ENCODE assay signal across 8 cellular contexts in the genomic region with DNA sequence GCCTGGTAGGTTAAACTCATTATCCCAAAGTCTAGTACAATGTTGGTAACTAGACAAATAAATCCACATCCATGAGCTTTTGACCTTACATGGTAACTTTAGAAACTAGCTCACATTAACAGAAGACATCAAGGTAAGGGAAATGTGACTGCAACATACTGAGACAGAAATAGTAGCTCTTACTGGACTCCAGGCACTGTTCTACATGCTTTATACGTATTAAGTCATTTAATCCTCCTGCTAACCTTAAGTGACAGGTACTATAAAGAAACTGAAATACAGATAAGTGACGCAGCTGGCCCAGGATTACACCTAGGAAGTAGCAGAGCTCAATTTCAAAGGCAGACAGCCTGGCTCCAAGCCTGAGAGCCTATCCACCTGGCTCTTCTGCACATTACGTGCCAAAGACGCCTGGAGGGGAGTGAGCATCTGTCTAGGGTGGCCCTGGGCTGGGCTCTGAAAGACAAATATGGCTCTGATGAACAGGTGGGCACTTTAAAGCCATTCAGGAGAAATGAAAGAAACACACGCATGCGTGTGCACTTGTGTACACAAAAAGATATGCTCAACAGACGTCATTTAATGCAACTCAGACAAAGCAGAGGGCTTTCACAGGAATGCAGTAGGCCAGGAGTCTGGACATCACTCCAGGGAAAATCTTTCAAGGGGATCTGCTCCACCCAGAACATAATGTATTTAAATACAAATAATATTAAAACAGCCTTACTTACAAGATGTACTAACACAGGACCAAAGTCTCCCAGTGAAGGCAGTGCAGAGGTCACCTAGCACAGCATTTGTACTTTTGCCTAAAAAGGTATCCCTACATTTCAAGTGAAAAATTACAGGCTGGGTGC. TPM values are rescaled to one million over a fixed set of nuclear protein-coding genes. Genes with fewer than 3 reads are reported as not detected.
DNase-seq lines count a peak whose midpoint lies in the region; ATAC-seq and TF ChIP-seq lines count a peak whose summit lies in the region.

No MANE protein-coding gene starts in this region.

- peaks cover 65% of the 10 kb centered on the region for H3K4me1 Mint-ChIP-seq in activated naive CD8-positive, alpha-beta T cell treated with anti-CD3 and anti-CD28 coated beads, Interleukin-2, amount 50 U/mL, for 24 hours
- H3K4me1 Mint-ChIP-seq in nephron = peaks cover 56% of the 10 kb centered on the region

- no peak for ATAC-seq in activated naive CD8-positive, alpha-beta T cell treated with anti-CD3 and anti-CD28 coated beads, Interleukin-2, amount 50 U/mL, for 24 hours

- DNase-seq in DMS 273 treated with DMSO at 0.1 percent for 48 hours (lab: John Stamatoyannopoulos, UW) (peak; percentile 92), NCI-H2029 treated with DMSO at 0.1 percent for 48 hours (lab: John Stamatoyannopoulos, UW) (peak; percentile 97), MV-4-11 (lab: John Stamatoyannopoulos, UW) (no peak), activated gamma-delta T cell (lab: John Stamatoyannopoulos, UW) (no peak), iPS-NIHi7 (ENCODE audit: extremely low spot score) (no peak), mucosa of gallbladder (ENCODE audit: low spot score) (no peak)
- DNase-seq in activated naive CD8-positive, alpha-beta T cell treated with anti-CD3 and anti-CD28 coated beads, Interleukin-2, amount 50 U/mL, for 24 hours = no peak

- H3K27ac Mint-ChIP-seq in activated naive CD8-positive, alpha-beta T cell treated with anti-CD3 and anti-CD28 coated beads, Interleukin-2, amount 50 U/mL, for 24 hours = peak overlapping the region; percentile 11
- H3K27ac Mint-ChIP-seq in nephron = peak overlapping the region; percentile 5 to 54 (median 31)

- no peak overlapping the region for H3K4me3 Mint-ChIP-seq in activated naive CD8-positive, alpha-beta T cell treated with anti-CD3 and anti-CD28 coated beads, Interleukin-2, amount 50 U/mL, for 24 hours
- peak overlapping the region in 2 of 3 experiments; percentile 31 to 65 for H3K4me3 Mint-ChIP-seq in nephron

- H3K27me3 Mint-ChIP-seq in activated naive CD8-positive, alpha-beta T cell treated with anti-CD3 and anti-CD28 coated beads, Interleukin-2, amount 50 U/mL, for 24 hours = no peaks in the 10 kb centered on the region
- H3K27me3 Mint-ChIP-seq in nephron (ENCODE audit: low read depth) = no peaks in the 10 kb centered on the region

- no peaks in the 10 kb centered on the region for H3K9me3 Mint-ChIP-seq in activated naive CD8-positive, alpha-beta T cell treated with anti-CD3 and anti-CD28 coated beads, Interleukin-2, amount 50 U/mL, for 24 hours
- H3K9me3 Mint-ChIP-seq in nephron = no peaks in the 10 kb centered on the region

- no peak for TF ChIP-seq CTCF in nephron (IDR thresholded peaks at IDR 0.05; ENCODE audit: unreplicated experiment in 3 of 3)

- peaks cover 29% of the 10 kb centered on the region for H3K36me3 Mint-ChIP-seq in activated naive CD8-positive, alpha-beta T cell treated with anti-CD3 and anti-CD28 coated beads, Interleukin-2, amount 50 U/mL, for 24 hours (ENCODE audit: low read depth)
- H3K36me3 Mint-ChIP-seq in nephron (ENCODE audit: low read depth) = peaks cover 29% of the 10 kb centered on the region

RNA-seq across cellular contexts. Expression of gene ZC3H7A, which starts 4.4 kb away (rescaled TPM):
- 47.1 TPM for total RNA-seq in mucosa of gallbladder

RNA-seq across cellular contexts. Expression of gene TXNDC11, which starts 50.0 kb away (rescaled TPM):
- total RNA-seq in mucosa of gallbladder = 55.7 TPM

RNA-seq across cellular contexts. Expression of gene RSL1D1, which starts 58.7 kb away (rescaled TPM):
- 80.7 TPM for total RNA-seq in mucosa of gallbladder

Comparison
In these comparisons a context has a peak if more than half of its experiments do, and no peak if none do; other contexts are left out.
1. DNase-seq: peak in DMS 273 treated with DMSO at 0.1 percent for 48 hours (single experiment) and NCI-H2029 treated with DMSO at 0.1 percent for 48 hours (single experiment); none in activated naive CD8-positive, alpha-beta T cell treated with anti-CD3 and anti-CD28 coated beads, Interleukin-2, amount 50 U/mL, for 24 hours (single experiment), MV-4-11 (single experiment), activated gamma-delta T cell (single experiment), iPS-NIHi7 (single experiment) and mucosa of gallbladder (single experiment).